ENCODE assay signal across 1 cellular context in the genomic region with DNA sequence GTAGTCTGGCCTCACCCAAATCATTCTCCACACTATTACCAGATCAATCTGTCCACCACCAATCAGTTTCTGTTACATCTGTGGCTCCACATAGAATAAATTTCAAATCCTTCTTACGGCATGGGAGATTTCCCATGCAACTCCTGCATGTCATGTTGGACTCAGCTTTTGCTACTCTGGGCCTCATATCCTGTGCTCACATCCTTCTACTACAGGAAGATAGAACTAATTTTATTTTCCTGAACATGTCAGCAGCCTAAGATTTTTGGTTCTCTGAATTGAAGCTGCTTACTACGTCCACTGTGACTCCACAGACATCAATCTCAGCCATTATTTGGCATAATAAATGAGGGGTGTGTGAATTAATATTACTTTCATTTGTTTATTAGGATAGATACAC.
TF ChIP-seq lines count a peak whose summit lies in the region.

No MANE protein-coding gene starts in this region.

TF ChIP-seq in WTC11, 78 proteins besides CTCF, POLR2A, EP300 and RAD21 (continued from another document):
- TF ChIP-seq, protein P1, sequence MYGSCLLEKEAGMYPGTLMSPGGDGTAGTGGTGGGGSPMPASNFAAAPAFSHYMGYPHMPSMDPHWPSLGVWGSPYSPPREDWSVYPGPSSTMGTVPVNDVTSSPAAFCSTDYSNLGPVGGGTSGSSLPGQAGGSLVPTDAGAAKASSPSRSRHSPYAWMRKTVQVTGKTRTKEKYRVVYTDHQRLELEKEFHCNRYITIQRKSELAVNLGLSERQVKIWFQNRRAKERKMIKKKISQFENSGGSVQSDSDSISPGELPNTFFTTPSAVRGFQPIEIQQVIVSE (CRISPR knock-in tag; IDR thresholded peaks at IDR 0.05; ENCODE audit: borderline replicate concordance) = no peak
- no peak for TF ChIP-seq MYBL2 (CRISPR knock-in tag; IDR thresholded peaks at IDR 0.05)
- TF ChIP-seq, protein P2, sequence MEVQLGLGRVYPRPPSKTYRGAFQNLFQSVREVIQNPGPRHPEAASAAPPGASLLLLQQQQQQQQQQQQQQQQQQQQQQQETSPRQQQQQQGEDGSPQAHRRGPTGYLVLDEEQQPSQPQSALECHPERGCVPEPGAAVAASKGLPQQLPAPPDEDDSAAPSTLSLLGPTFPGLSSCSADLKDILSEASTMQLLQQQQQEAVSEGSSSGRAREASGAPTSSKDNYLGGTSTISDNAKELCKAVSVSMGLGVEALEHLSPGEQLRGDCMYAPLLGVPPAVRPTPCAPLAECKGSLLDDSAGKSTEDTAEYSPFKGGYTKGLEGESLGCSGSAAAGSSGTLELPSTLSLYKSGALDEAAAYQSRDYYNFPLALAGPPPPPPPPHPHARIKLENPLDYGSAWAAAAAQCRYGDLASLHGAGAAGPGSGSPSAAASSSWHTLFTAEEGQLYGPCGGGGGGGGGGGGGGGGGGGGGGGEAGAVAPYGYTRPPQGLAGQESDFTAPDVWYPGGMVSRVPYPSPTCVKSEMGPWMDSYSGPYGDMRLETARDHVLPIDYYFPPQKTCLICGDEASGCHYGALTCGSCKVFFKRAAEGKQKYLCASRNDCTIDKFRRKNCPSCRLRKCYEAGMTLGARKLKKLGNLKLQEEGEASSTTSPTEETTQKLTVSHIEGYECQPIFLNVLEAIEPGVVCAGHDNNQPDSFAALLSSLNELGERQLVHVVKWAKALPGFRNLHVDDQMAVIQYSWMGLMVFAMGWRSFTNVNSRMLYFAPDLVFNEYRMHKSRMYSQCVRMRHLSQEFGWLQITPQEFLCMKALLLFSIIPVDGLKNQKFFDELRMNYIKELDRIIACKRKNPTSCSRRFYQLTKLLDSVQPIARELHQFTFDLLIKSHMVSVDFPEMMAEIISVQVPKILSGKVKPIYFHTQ (CRISPR knock-in tag; IDR thresholded peaks at IDR 0.05) = no peak
- TF ChIP-seq, protein P3, sequence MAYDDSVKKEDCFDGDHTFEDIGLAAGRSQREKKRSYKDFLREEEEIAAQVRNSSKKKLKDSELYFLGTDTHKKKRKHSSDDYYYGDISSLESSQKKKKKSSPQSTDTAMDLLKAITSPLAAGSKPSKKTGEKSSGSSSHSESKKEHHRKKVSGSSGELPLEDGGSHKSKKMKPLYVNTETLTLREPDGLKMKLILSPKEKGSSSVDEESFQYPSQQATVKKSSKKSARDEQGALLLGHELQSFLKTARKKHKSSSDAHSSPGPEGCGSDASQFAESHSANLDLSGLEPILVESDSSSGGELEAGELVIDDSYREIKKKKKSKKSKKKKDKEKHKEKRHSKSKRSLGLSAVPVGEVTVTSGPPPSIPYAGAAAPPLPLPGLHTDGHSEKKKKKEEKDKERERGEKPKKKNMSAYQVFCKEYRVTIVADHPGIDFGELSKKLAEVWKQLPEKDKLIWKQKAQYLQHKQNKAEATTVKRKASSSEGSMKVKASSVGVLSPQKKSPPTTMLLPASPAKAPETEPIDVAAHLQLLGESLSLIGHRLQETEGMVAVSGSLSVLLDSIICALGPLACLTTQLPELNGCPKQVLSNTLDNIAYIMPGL (CRISPR knock-in tag; IDR thresholded peaks at IDR 0.05) = no peak
